Comparison of ENCODE assay signal across 10 cellular contexts in the genomic region with DNA sequence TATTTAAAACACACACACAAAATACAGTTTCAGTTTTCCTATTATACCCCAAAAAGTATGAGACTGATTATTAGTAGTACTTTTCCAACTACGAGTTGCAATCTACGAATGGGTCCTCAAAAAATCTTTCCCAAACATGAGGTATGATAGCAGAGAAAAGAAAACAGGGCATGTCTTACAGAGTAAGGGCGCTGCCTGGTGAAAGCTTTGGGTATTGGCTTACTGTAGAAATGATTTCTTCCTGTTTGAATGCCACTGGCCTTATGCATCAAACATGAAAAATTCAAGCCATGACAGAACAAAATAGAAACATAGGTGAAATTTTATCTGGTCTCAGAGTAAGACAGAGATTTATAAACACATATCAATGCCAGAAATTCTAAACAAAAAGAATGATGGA.
DNase-seq lines count a peak whose midpoint lies in the region; ATAC-seq, FAIRE-seq and TF ChIP-seq lines count a peak whose summit lies in the region.
"Had no signal": no experiment of that assay in that cellular context is flagged by ENCODE, and none has a peak within 500 bp of the region (broad histone marks: within the 10 kb centered on the region; RNA-seq: fewer than 3 reads in every experiment).

No MANE protein-coding gene starts in this region.

- POLR2A ChIA-PET in AG04449 (lab: Yijun Ruan, JAX): no interaction called here

- no peaks in the 10 kb centered on the region for H3K4me1 ChIP-seq in kidney (ENCODE audit: control insufficient read depth in 1 of 2, insufficient read depth in 1 of 2, low read depth in 1 of 2, low read length in 2 of 2)
- H3K4me1 ChIP-seq: thyroid gland had no signal

- no peak for ATAC-seq in HG03565 (IDR thresholded peaks at IDR 0.05; ENCODE audit: unreplicated experiment)
- no peak for ATAC-seq in HG03139 (IDR thresholded peaks at IDR 0.05; ENCODE audit: unreplicated experiment)

- TF ChIP-seq CTCF in AG04449 (IDR thresholded peaks at IDR 0.05; ENCODE audit: insufficient read depth, low read length, missing control alignments): peak; percentile 20
- peak; percentile 67 for TF ChIP-seq CTCF in D721Med (IDR thresholded peaks at IDR 0.05; ENCODE audit: insufficient read depth, missing control alignments)
- TF ChIP-seq CTCF in fibroblast of mammary gland (conservative IDR thresholded peaks at IDR 0.05; ENCODE audit: control insufficient read depth, insufficient read depth, low read depth, low read length): peak; percentile 20
- TF ChIP-seq CTCF in kidney (IDR thresholded peaks at IDR 0.05; ENCODE audit: borderline replicate concordance, extremely low read depth, insufficient read depth): no peak

- H3K4me3 ChIP-seq in AG04449 (ENCODE audit: low read depth, low read length): no peak overlapping the region
- H3K4me3 ChIP-seq in fibroblast of mammary gland (ENCODE audit: control insufficient read depth, low read depth, low read length): no peak overlapping the region
- no peak overlapping the region for H3K4me3 ChIP-seq in kidney (ENCODE audit: low read length in 2 of 2)
- H3K4me3 ChIP-seq: thyroid gland had no signal

- no peak overlapping the region for H3K27ac ChIP-seq in kidney (ENCODE audit: low read depth in 2 of 2, low read length in 2 of 2)
- H3K27ac ChIP-seq: thyroid gland had no signal

- no peak for DNase-seq in AG04449 (ENCODE audit: low read depth, low spot score)
- no peak for DNase-seq in D721Med (ENCODE audit: insufficient read length, low spot score)
- peak; percentile 60 for DNase-seq in NCI-H69 (lab: John Stamatoyannopoulos, UW)
- no peak for DNase-seq in fibroblast of mammary gland (ENCODE audit: low read depth)
- no peak for DNase-seq in kidney
- DNase-seq in NCI-H2107 treated with DMSO at 0.1 percent for 48 hours (lab: John Stamatoyannopoulos, UW; ENCODE audit: unreplicated experiment): no peak
- DNase-seq: activated B cell treated with CpG ODN at 0.5 μM for 24 hours, thyroid gland had no signal

- no peaks in the 10 kb centered on the region for H3K9me3 ChIP-seq in kidney (ENCODE audit: control insufficient read depth in 1 of 2, low read length in 2 of 2)
- H3K9me3 ChIP-seq: thyroid gland had no signal

- H3K9ac ChIP-seq in kidney (ENCODE audit: low read length in 2 of 2): no peak overlapping the region

- no peak for FAIRE-seq in D721Med (lab: Jason Lieb, UNC)
- no peak for FAIRE-seq in kidney (lab: Jason Lieb, UNC)

- CTCF ChIA-PET in AG04449 (lab: Yijun Ruan, JAX): interaction anchor here (1.5 kb wide), 1 partner anchor 249 kb away, joined by 6 read pairs; no protein-coding TSS in a partner anchor

- H3K36me3 ChIP-seq in kidney (ENCODE audit: control insufficient read depth in 1 of 2, insufficient read depth in 2 of 2, low read length in 2 of 2): no peaks in the 10 kb centered on the region
- H3K36me3 ChIP-seq: thyroid gland had no signal

- intact Hi-C loops in kidney (cut with DNase I): no loop called here
